ENCODE assay signal across 9 cellular contexts in the genomic region with DNA sequence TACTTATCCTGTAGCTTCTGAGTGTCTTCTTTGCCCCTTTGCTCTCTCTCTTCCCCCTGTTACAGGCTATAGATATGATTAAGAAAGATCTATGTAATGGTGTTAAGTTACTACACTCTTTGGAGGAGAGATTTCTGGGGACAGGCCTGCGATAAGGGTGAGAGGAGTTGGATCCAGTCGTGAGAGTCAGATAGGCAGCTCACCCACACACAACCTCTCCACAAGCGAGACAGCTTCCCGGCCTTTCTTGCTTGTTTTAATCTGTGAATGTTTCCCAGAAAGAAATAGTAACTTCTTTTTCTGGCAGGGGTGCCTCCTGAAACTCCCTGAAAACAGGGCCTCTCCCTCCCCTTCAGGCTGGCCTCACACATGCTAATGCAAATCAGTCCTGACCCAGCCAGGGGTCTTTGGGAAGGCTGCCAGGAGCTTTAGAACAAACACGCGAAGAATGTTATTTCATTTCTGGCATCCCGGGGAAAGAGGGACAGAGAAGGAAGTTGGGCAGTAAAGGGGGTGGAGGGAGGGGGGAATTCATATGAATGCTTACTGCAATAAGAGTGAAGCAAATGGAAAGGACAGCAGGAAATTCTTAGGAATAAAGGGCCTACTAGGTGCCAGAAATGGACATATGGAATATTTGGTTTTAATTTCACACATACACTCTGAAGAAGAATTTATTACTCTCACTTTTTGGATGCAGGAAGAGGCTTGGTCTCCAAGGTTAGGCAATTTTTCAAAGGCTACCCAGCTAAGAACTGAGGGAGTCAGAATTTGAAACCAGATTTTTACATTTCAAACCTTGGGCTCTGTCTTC.
DNase-seq lines count a peak whose midpoint lies in the region; ATAC-seq and TF ChIP-seq lines count a peak whose summit lies in the region.
"Had no signal": no experiment of that assay in that cellular context is flagged by ENCODE, and none has a peak within 500 bp of the region (broad histone marks: within the 10 kb centered on the region; RNA-seq: fewer than 3 reads in every experiment).

No MANE protein-coding gene starts in this region.

- dilution Hi-C loops in mammary epithelial cell (cut with HindIII; ENCODE audit: low sequenced_read_pairs), result no loop called here

- no peaks in the 10 kb centered on the region for H3K27me3 ChIP-seq in breast epithelium
- H3K27me3 ChIP-seq in mammary epithelial cell (ENCODE audit: insufficient read depth, low read length), result no peaks in the 10 kb centered on the region
- H3K27me3 ChIP-seq in mesenchymal stem cell (ENCODE audit: control insufficient read depth in 1 of 2, insufficient read depth in 1 of 2, low read length in 2 of 2), result no peaks in the 10 kb centered on the region
- no peaks in the 10 kb centered on the region for H3K27me3 ChIP-seq in uterus

- no peaks in the 10 kb centered on the region for H4K20me1 ChIP-seq in mammary epithelial cell (ENCODE audit: insufficient read depth, low read length)

- no peak overlapping the region for H4K91ac ChIP-seq in mesenchymal stem cell (ENCODE audit: low read length)

- H3K4ac ChIP-seq in mesenchymal stem cell (ENCODE audit: low read depth in 1 of 2, low read length in 2 of 2), result no peak overlapping the region

- H2AFZ ChIP-seq in mammary epithelial cell (ENCODE audit: low read depth, low read length) (no peak overlapping the region), mesenchymal stem cell (ENCODE audit: low read depth, low read length) (no peak overlapping the region)

- DNase-seq in breast epithelium (ENCODE audit: low spot score in 2 of 2), result no peak
- no peak for DNase-seq in mammary epithelial cell
- peak; percentile 41 for DNase-seq in fibroblast of gingiva (ENCODE audit: low read depth)
- peak; percentile 47 for DNase-seq in mesenchymal stem cell
- peak; percentile 49 to 67 for DNase-seq in uterus
- no peak for DNase-seq in left lobe of liver (ENCODE audit: low spot score)
- DNase-seq in NCI-H2196 (lab: John Stamatoyannopoulos, UW; ENCODE audit: unreplicated experiment), result no peak
- DNase-seq: activated naive CD8-positive, alpha-beta T cell treated with anti-CD3 and anti-CD28 coated beads, Interleukin-2, amount 10 ng/mL, durations not matched to agents 7 days and 5 days had no signal

- TF ChIP-seq POLR2A in breast epithelium (IDR thresholded peaks at IDR 0.05) (no peak), uterus (IDR thresholded peaks at IDR 0.05) (no peak)

- no peak overlapping the region for H2BK120ac ChIP-seq in mesenchymal stem cell (ENCODE audit: low read depth, low read length)

- H3K36me3 ChIP-seq in breast epithelium (no peaks in the 10 kb centered on the region), mammary epithelial cell (ENCODE audit: insufficient read depth, low read length) (no peaks in the 10 kb centered on the region), mesenchymal stem cell (ENCODE audit: control insufficient read depth in 1 of 2, insufficient read depth in 2 of 2, low read depth in 1 of 2, low read length in 2 of 2) (peaks cover 0 to 10% of the 10 kb centered on the region in 2 experiments), uterus (no peaks in the 10 kb centered on the region)

- CTCF ChIA-PET in mammary epithelial cell (lab: Charles Lee; ENCODE audit: low non-redundant PET), result no interaction called here

- peak overlapping the region in 1 of 2 experiments; percentile 23 for H3K18ac ChIP-seq in mesenchymal stem cell (ENCODE audit: low read depth in 1 of 2, low read length in 2 of 2)

- in situ Hi-C loops in mammary epithelial cell (cut with MboI; ENCODE audit: low sequenced_read_pairs in 2 of 2), result no loop called here

- H3K27ac ChIP-seq in breast epithelium (peak overlapping the region; percentile 5 to 62), mammary epithelial cell (ENCODE audit: insufficient read depth, low read depth, low read length) (no peak overlapping the region), mesenchymal stem cell (ENCODE audit: low read length, poor library complexity, severe bottlenecking) (peak overlapping the region; percentile 93), uterus (peak overlapping the region; percentile 69)

- peak overlapping the region in 1 of 3 donors; percentile 13 for H3K4me3 ChIP-seq in breast epithelium
- H3K4me3 ChIP-seq in mammary epithelial cell (replicated peaks in 1 of 3; ENCODE audit: insufficient read depth in 1 of 3, low read depth in 2 of 3, low read length in 3 of 3), result no peak overlapping the region
- peak overlapping the region in 1 of 2 experiments; percentile 9 for H3K4me3 ChIP-seq in mesenchymal stem cell (ENCODE audit: insufficient read depth in 1 of 2, low read depth in 1 of 2, low read length in 2 of 2)
- no peak overlapping the region for H3K4me3 ChIP-seq in uterus

- H3K9me3 ChIP-seq in breast epithelium, result no peaks in the 10 kb centered on the region
- no peaks in the 10 kb centered on the region for H3K9me3 ChIP-seq in mammary epithelial cell (replicated peaks; ENCODE audit: insufficient read depth, low read length)
- H3K9me3 ChIP-seq in mesenchymal stem cell (ENCODE audit: control insufficient read depth, low read length), result no peaks in the 10 kb centered on the region
- no peaks in the 10 kb centered on the region for H3K9me3 ChIP-seq in uterus

- H4K8ac ChIP-seq in mesenchymal stem cell (ENCODE audit: low read length), result no peak overlapping the region

- H3K79me1 ChIP-seq in mesenchymal stem cell (replicated peaks; ENCODE audit: low read length, poor library complexity, severe bottlenecking), result no peaks in the 10 kb centered on the region

- H3K4me1 ChIP-seq in breast epithelium, result no peaks in the 10 kb centered on the region
- H3K4me1 ChIP-seq in mammary epithelial cell (ENCODE audit: insufficient read depth, low read length), result no peaks in the 10 kb centered on the region
- H3K4me1 ChIP-seq in mesenchymal stem cell (ENCODE audit: control insufficient read depth, insufficient read depth, low read depth, low read length), result peaks cover 2% of the 10 kb centered on the region
- H3K4me1 ChIP-seq in uterus, result no peaks in the 10 kb centered on the region

- H3K9ac ChIP-seq in mammary epithelial cell (ENCODE audit: insufficient read depth, low read length), result no peak overlapping the region
- H3K9ac ChIP-seq in mesenchymal stem cell (ENCODE audit: low read length), result peak overlapping the region; percentile 42

- H2BK15ac ChIP-seq in mesenchymal stem cell (ENCODE audit: low read depth, poor library complexity, severe bottlenecking), result no peak overlapping the region

- H2BK12ac ChIP-seq in mesenchymal stem cell (ENCODE audit: low read length in 2 of 2), result peak overlapping the region in 1 of 2 experiments; percentile 67

- no TSS peak for BruUV-seq in mammary epithelial cell (replicated peaks; lab: Mats Ljungman, UMichigan)

- H3K79me2 ChIP-seq in mammary epithelial cell (ENCODE audit: insufficient read depth, low read length), result no peaks in the 10 kb centered on the region

- H3K14ac ChIP-seq in mesenchymal stem cell (ENCODE audit: low read length in 2 of 2), result no peak overlapping the region

- H2BK5ac ChIP-seq in mesenchymal stem cell (ENCODE audit: low read depth, low read length, poor library complexity, severe bottlenecking), result peak overlapping the region; percentile 33

- intact Hi-C loops in breast epithelium (cut with DNase I; ENCODE audit: low total_unique reads) (no loop called here), mammary epithelial cell (cut with micrococcal nuclease) (no loop called here), uterus (cut with DNase I; ENCODE audit: low total_unique reads) (no loop called here)

- no peak for ATAC-seq in GM18502 (IDR thresholded peaks at IDR 0.05; ENCODE audit: poor library complexity, unreplicated experiment)
- ATAC-seq in left lobe of liver, result no peak

- no peak for TF ChIP-seq CTCF in breast epithelium (IDR thresholded peaks at IDR 0.05)
- no peak for TF ChIP-seq CTCF in mammary epithelial cell (conservative IDR thresholded peaks at IDR 0.05 in 1 of 2, IDR thresholded peaks at IDR 0.05 in 1 of 2; ENCODE audit: extremely low read depth in 1 of 2, insufficient read depth in 1 of 2, low read depth in 1 of 2, low read length in 2 of 2)
- no peak for TF ChIP-seq CTCF in uterus (IDR thresholded peaks at IDR 0.05)

- no peak overlapping the region for H2AK5ac ChIP-seq in mesenchymal stem cell (ENCODE audit: low read length, severe bottlenecking)

- no peak overlapping the region for H3K23ac ChIP-seq in mesenchymal stem cell (ENCODE audit: low read length in 2 of 2)

- H3K4me2 ChIP-seq in mammary epithelial cell (ENCODE audit: insufficient read depth, low read depth, low read length) (no peak overlapping the region), mesenchymal stem cell (ENCODE audit: low read length, poor library complexity, severe bottlenecking) (no peak overlapping the region)

- 27% methylated on average over 7 of the region's 7 CpGs for WGBS in mammary epithelial cell (ENCODE audit: low coverage, missing lambda C conversion rate)
- WGBS in mesenchymal stem cell, result 5% methylated on average over 5 of the region's 7 CpGs

Comparison
In these comparisons a context has a peak if more than half of its experiments do, and no peak if none do; other contexts are left out.
1. DNase-seq: peak in fibroblast of gingiva (single experiment), mesenchymal stem cell (single experiment) and uterus (2 of 2); none in breast epithelium (0 of 2), mammary epithelial cell (single experiment), left lobe of liver (single experiment) and NCI-H2196 (single experiment).